In genomic region chr6:42880871-42881270, GRCh38 we compare ENCODE assay signal across 8 cellular contexts. TPM values are rescaled to one million over a fixed set of nuclear protein-coding genes. Genes with fewer than 3 reads are reported as not detected.
DNase-seq lines count a peak whose midpoint lies in the region; ATAC-seq and TF ChIP-seq lines count a peak whose summit lies in the region.
"Not testable (repeated sequence)": the region's sequence is repeated elsewhere in the genome, so short reads cannot be mapped to it uniquely, and the experiment has no call there.

No MANE protein-coding gene starts in this region.

- peak overlapping the region; percentile 91 for H3K4me3 ChIP-seq in AG04450 (ENCODE audit: low read depth, low read length)
- peak overlapping the region; percentile 85 for H3K4me3 ChIP-seq in PC-3 (ENCODE audit: low read length)
- peak overlapping the region; percentile 98 for H3K4me3 ChIP-seq in cardiac muscle cell
- H3K4me3 ChIP-seq in muscle layer of duodenum (ENCODE audit: low read depth in 1 of 2, low read length in 2 of 2): peak overlapping the region; percentile 73 to 100
- peak overlapping the region; percentile 48 to 71 (median 66) for H3K4me3 ChIP-seq in skin epidermis

- H2AK5ac ChIP-seq in H9 (ENCODE audit: insufficient read length, low read length): not testable (repeated sequence)

- not testable (repeated sequence) for H3K79me2 ChIP-seq in H9 (ENCODE audit: insufficient read depth, low read length)
- H3K79me2 ChIP-seq in PC-3 (ENCODE audit: low read length): peaks cover 57% of the 10 kb centered on the region

- H2BK20ac ChIP-seq in H9 (ENCODE audit: low read depth, low read length, poor library complexity, severe bottlenecking): not testable (repeated sequence)

- POLR2A ChIA-PET in AG04450 (lab: Yijun Ruan, JAX): interaction anchor here (1.9 to 3.3 kb wide), 2 partner anchors 10 to 98 kb away, joined by 11 to 21 read pairs; a partner anchor contains a TSS
- POLR2A ChIA-PET in PC-3 (lab: Charles Lee; ENCODE audit: unreplicated experiment): interaction anchor here (0.7 kb wide), 1 partner anchor 311 kb away, joined by 9 read pairs; no protein-coding TSS in a partner anchor

- not testable (repeated sequence) for H3K14ac ChIP-seq in H9 (ENCODE audit: insufficient read depth, low read length)

- peak overlapping the region; percentile 93 for H3K9ac ChIP-seq in H9 (ENCODE audit: extremely low read depth, insufficient read length, low read length)
- peak overlapping the region; percentile 97 for H3K9ac ChIP-seq in PC-3 (ENCODE audit: low read length)

- H3K9me3 Mint-ChIP-seq in H9; activated T-cell treated with anti-CD3 and anti-CD28 coated beads, Interleukin-2, amount 50 U/mL, for 24 hours; chondrocyte (ENCODE audit: low read depth): not testable (repeated sequence)

- H3K9me2 ChIP-seq in PC-3 (replicated peaks; ENCODE audit: low read length): not testable (repeated sequence)

- H2BK5ac ChIP-seq in H9 (ENCODE audit: insufficient read length, low read length): not testable (repeated sequence)

- H3K36me3 Mint-ChIP-seq in H9 (ENCODE audit: insufficient read depth in 1 of 3, low read depth in 3 of 3) (peaks cover 31 to 52% (median 40%) of the 10 kb centered on the region in 3 experiments; a peak in 6 of 7 replicates), chondrocyte (ENCODE audit: low read depth) (peaks cover 13% of the 10 kb centered on the region)
- H3K36me3 Mint-ChIP-seq in activated T-cell treated with anti-CD3 and anti-CD28 coated beads, Interleukin-2, amount 50 U/mL, for 24 hours (ENCODE audit: low read depth): peaks cover 66% of the 10 kb centered on the region

- H3K23me2 ChIP-seq in H9 (ENCODE audit: insufficient read length, low read depth, low read length, poor library complexity, severe bottlenecking): not testable (repeated sequence)

- ATAC-seq in PC-3: not testable (repeated sequence)

- H2BK15ac ChIP-seq in H9 (ENCODE audit: low read depth, low read length): not testable (repeated sequence)

- H3K27me3 Mint-ChIP-seq in H9 (ENCODE audit: low read depth); activated T-cell treated with anti-CD3 and anti-CD28 coated beads, Interleukin-2, amount 50 U/mL, for 24 hours; chondrocyte (ENCODE audit: low read depth): not testable (repeated sequence)

- CTCF ChIA-PET in AG04450 (lab: Charles Lee): interaction anchor here (0.8 kb wide), 1 partner anchor 19 kb away, joined by 3 read pairs; no protein-coding TSS in a partner anchor
- CTCF ChIA-PET in PC-3 (lab: Charles Lee): interaction anchor here (0.5 to 0.6 kb wide), 2 partner anchors 18 to 187 kb away, joined by 3 to 4 read pairs; no protein-coding TSS in a partner anchor

- not testable (repeated sequence) for H3K27me3 ChIP-seq in AG04450 (ENCODE audit: control insufficient read depth, insufficient read depth, low read length); H9 (ENCODE audit: insufficient read depth, low read length); PC-3 (ENCODE audit: low read length); cardiac muscle cell; muscle layer of duodenum (ENCODE audit: low read depth, low read length)

- H3K27ac Mint-ChIP-seq in H9 (peak overlapping the region; percentile 99 to 100 (median 100); a peak in 5 of 7 replicates), chondrocyte (ENCODE audit: unreplicated experiment) (peak overlapping the region; percentile 100)
- H3K27ac Mint-ChIP-seq in activated T-cell treated with anti-CD3 and anti-CD28 coated beads, Interleukin-2, amount 50 U/mL, for 24 hours: peak overlapping the region; percentile 100

- peaks cover 10% of the 10 kb centered on the region for H3K79me1 ChIP-seq in H9 (ENCODE audit: insufficient read depth, low read depth, low read length, poor library complexity, severe bottlenecking)

- TF ChIP-seq CTCF in AG04450 (IDR thresholded peaks at IDR 0.05; ENCODE audit: low read depth, low read length); H9 (conservative IDR thresholded peaks at IDR 0.05); chondrocyte (IDR thresholded peaks at IDR 0.05); cardiac muscle cell (IDR thresholded peaks at IDR 0.05; ENCODE audit: low read depth, low read length): not testable (repeated sequence)
- peak; percentile 34; the same call in 1 of the 2 replicates for TF ChIP-seq CTCF in PC-3 (conservative IDR thresholded peaks at IDR 0.05; ENCODE audit: low read depth, low read length)

- WGBS in H9 (ENCODE audit: extremely low coverage, insufficient read length, low lambda C conversion rate): no CpG with 5 or more reads among the region's 12 CpGs

- H4K8ac ChIP-seq in H9 (replicated peaks; ENCODE audit: insufficient read length, low read depth, low read length): not testable (repeated sequence)

- H3K4me1 ChIP-seq in H9 (ENCODE audit: insufficient read depth, low read length); PC-3 (ENCODE audit: insufficient read depth, low read length); cardiac muscle cell (ENCODE audit: low read depth): not testable (repeated sequence)
- H3K4me1 ChIP-seq in muscle layer of duodenum (ENCODE audit: control insufficient read depth in 1 of 2, insufficient read depth in 2 of 2, low read length in 2 of 2): peaks cover 0 to 10% of the 10 kb centered on the region in 2 donors

- H3K23ac ChIP-seq in H9 (ENCODE audit: insufficient read length, low read depth, low read length): not testable (repeated sequence)

- not testable (repeated sequence) for H2AFZ ChIP-seq in H9 (ENCODE audit: low read length); PC-3 (ENCODE audit: low read length)

- H3K4ac ChIP-seq in H9 (ENCODE audit: low read depth, low read length): not testable (repeated sequence)

- not testable (repeated sequence) for H3K56ac ChIP-seq in H9 (ENCODE audit: insufficient read length, low read depth, low read length)

- not testable (repeated sequence) for H4K20me1 ChIP-seq in H9 (ENCODE audit: control insufficient read depth, insufficient read depth, insufficient read length); PC-3 (ENCODE audit: low read length)

- H2BK120ac ChIP-seq in H9 (ENCODE audit: low read depth, low read length, poor library complexity, severe bottlenecking): not testable (repeated sequence)

- not testable (repeated sequence) for H4K5ac ChIP-seq in H9 (ENCODE audit: insufficient read length, low read depth, low read length)

- not testable (repeated sequence) for DNase-seq in AG04450 (ENCODE audit: low read depth, low spot score); H9; activated T-cell treated with anti-CD3 and anti-CD28 coated beads, Interleukin-2, amount 50 U/mL, for 24 hours; chondrocyte (ENCODE audit: low spot score); cardiac muscle cell (ENCODE audit: low read depth in 1 of 2, low spot score in 1 of 2)
- peak; percentile 7 for DNase-seq in PC-3

- not testable (repeated sequence) for H3K4me1 Mint-ChIP-seq in H9
- H3K4me1 Mint-ChIP-seq in activated T-cell treated with anti-CD3 and anti-CD28 coated beads, Interleukin-2, amount 50 U/mL, for 24 hours (ENCODE audit: low read depth): peaks cover 35% of the 10 kb centered on the region
- H3K4me1 Mint-ChIP-seq in chondrocyte (ENCODE audit: low read depth): peaks cover 24% of the 10 kb centered on the region

- H3K4me3 Mint-ChIP-seq in H9 (peak overlapping the region; percentile 100), chondrocyte (ENCODE audit: unreplicated experiment) (peak overlapping the region; percentile 99)
- peak overlapping the region; percentile 98 for H3K4me3 Mint-ChIP-seq in activated T-cell treated with anti-CD3 and anti-CD28 coated beads, Interleukin-2, amount 50 U/mL, for 24 hours

- not testable (repeated sequence) for H4K91ac ChIP-seq in H9 (ENCODE audit: insufficient read length, low read depth, low read length)

- not testable (repeated sequence) for H3T11ph ChIP-seq in H9 (ENCODE audit: low read length)

- H2BK12ac ChIP-seq in H9 (ENCODE audit: insufficient read length, low read depth, low read length): not testable (repeated sequence)

- H3F3A ChIP-seq in PC-3 (ENCODE audit: low read length, unreplicated experiment): not testable (repeated sequence)

- not testable (repeated sequence) for H3K27ac ChIP-seq in AG04450 (ENCODE audit: low read depth, low read length); H9 (ENCODE audit: insufficient read length, low read depth, low read length); PC-3 (ENCODE audit: low read length)
- H3K27ac ChIP-seq in cardiac muscle cell (peak overlapping the region; percentile 97), muscle layer of duodenum (ENCODE audit: low read length) (peak overlapping the region; percentile 98), skin epidermis (peak overlapping the region in 17 of 21 experiments; percentile 86 to 97 (median 92))

- H3K9me3 ChIP-seq in AG04450 (ENCODE audit: control insufficient read depth, insufficient read depth, low read length); H9 (ENCODE audit: control insufficient read depth, low read depth, low read length); PC-3 (ENCODE audit: low read length); cardiac muscle cell (ENCODE audit: low read depth); muscle layer of duodenum (ENCODE audit: control insufficient read depth in 1 of 2, low read length in 2 of 2): not testable (repeated sequence)

- H3K18ac ChIP-seq in H9 (ENCODE audit: insufficient read length, low read depth, low read length): not testable (repeated sequence)

- intact Hi-C loops in PC-3 (cut with micrococcal nuclease): not testable (repeated sequence)

- BruUV-seq in PC-3 (replicated peaks; lab: Mats Ljungman, UMichigan): not testable (repeated sequence)

- H3K36me3 ChIP-seq in PC-3 (ENCODE audit: low read depth, low read length) (peaks cover 31% of the 10 kb centered on the region), cardiac muscle cell (peaks cover 30% of the 10 kb centered on the region), muscle layer of duodenum (ENCODE audit: control insufficient read depth in 1 of 2, insufficient read depth in 2 of 2, low read length in 2 of 2) (peaks cover 21 to 31% of the 10 kb centered on the region in 2 donors)

- H3K4me2 ChIP-seq in H9 (ENCODE audit: insufficient read depth, insufficient read length, low read length): peak overlapping the region; percentile 82
- peak overlapping the region; percentile 93 for H3K4me2 ChIP-seq in PC-3 (ENCODE audit: low read length)

RNA-seq across cellular contexts. Expression of gene RPL7L1, which starts 1.5 kb away (rescaled TPM):
- polyA plus RNA-seq in AG04450 (2011; rRNA removed) (45.0 and 48.5 TPM in 2 replicates), cardiac muscle cell (89.5 and 121 TPM in 2 replicates)
- 26.1 and 28.7 TPM in 2 replicates for polyA minus RNA-seq in AG04450 (2011; rRNA and poly(A)+ RNA removed)
- total RNA-seq in H9 (2021) (126 and 130 TPM in 2 replicates), PC-3 (2014; rRNA removed) (87.6 and 99.5 TPM in 2 replicates), chondrocyte (56.4 to 62.7 TPM (median 58.6 TPM) in 3 replicates), cardiac muscle cell (75.6 and 85.4 TPM in 2 replicates)

RNA-seq across cellular contexts. Expression of gene PTCRA, which starts 35.0 kb away (rescaled TPM):
- polyA plus RNA-seq in AG04450 (2011; rRNA removed): not detected in 2 replicates
- polyA minus RNA-seq in AG04450 (2011; rRNA and poly(A)+ RNA removed): not detected in 2 replicates
- total RNA-seq in H9 (2021): not detected in 2 replicates
- total RNA-seq in PC-3 (2014; rRNA removed): not detected in 2 replicates
- total RNA-seq in chondrocyte: not detected in 3 replicates
- not detected in 2 replicates for total RNA-seq in cardiac muscle cell
- polyA plus RNA-seq in cardiac muscle cell: not detected in 2 replicates

RNA-seq across cellular contexts. Expression of gene CNPY3, which starts 48.4 kb away (rescaled TPM):
- polyA plus RNA-seq in AG04450 (2011; rRNA removed) (38.4 and 39.2 TPM in 2 replicates), cardiac muscle cell (70.7 and 89.9 TPM in 2 replicates)
- polyA minus RNA-seq in AG04450 (2011; rRNA and poly(A)+ RNA removed): 26.7 and 31.5 TPM in 2 replicates
- total RNA-seq in H9 (2021) (56.0 and 59.9 TPM in 2 replicates), PC-3 (2014; rRNA removed) (37.5 and 42.2 TPM in 2 replicates), chondrocyte (41.0 to 57.9 TPM (median 45.5 TPM) in 3 replicates), cardiac muscle cell (73.0 and 78.1 TPM in 2 replicates)
